In the genomic region with DNA sequence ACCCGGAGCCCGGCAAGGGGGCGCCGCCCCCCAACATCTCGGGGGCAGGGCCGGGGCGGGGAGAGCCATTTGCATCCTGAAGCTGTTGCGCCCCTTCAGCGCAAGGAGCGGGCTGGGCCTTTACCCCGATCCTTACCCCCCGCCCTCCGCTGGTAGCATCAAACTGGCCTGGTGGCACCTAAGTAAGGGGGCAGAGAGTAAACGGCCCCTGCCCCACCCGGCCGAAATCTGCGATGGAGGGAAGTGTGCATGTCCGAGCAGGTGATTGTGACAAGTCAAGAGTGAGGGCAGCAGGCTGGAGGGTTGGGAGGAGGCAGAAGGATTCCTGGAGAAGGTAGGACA, we compare ENCODE assay signal across 10 cellular contexts.
DNase-seq lines count a peak whose midpoint lies in the region; ATAC-seq, FAIRE-seq and TF ChIP-seq lines count a peak whose summit lies in the region.
"Had no signal": no experiment of that assay in that cellular context is flagged by ENCODE, and none has a peak within 500 bp of the region (broad histone marks: within the 10 kb centered on the region; RNA-seq: fewer than 3 reads in every experiment).

No MANE protein-coding gene starts in this region.

- no peak overlapping the region for H2AFZ ChIP-seq in neural cell (ENCODE audit: low read depth, low read length)

- no peak for TF ChIP-seq POLR2A in esophagus muscularis mucosa (IDR thresholded peaks at IDR 0.05; ENCODE audit: low read depth)

- H3K36me3 ChIP-seq in left ventricle myocardium inferior (no peaks in the 10 kb centered on the region), esophagus muscularis mucosa (no peaks in the 10 kb centered on the region), neural cell (ENCODE audit: insufficient read depth, low read length) (no peaks in the 10 kb centered on the region), upper lobe of right lung (no peaks in the 10 kb centered on the region), small intestine (ENCODE audit: control insufficient read depth in 2 of 2, insufficient read depth in 2 of 2, low read length in 2 of 2) (no peaks in the 10 kb centered on the region)

- no peaks in the 10 kb centered on the region for H3K79me2 ChIP-seq in neural cell (replicated peaks; ENCODE audit: insufficient read depth, low read length)

- H3K4me1 ChIP-seq in left ventricle myocardium inferior (peaks cover 17% of the 10 kb centered on the region), esophagus muscularis mucosa (peaks cover 0 to 19% (median 19%) of the 10 kb centered on the region in 4 donors), upper lobe of right lung (no peaks in the 10 kb centered on the region), small intestine (ENCODE audit: control insufficient read depth in 2 of 2, insufficient read depth in 1 of 2, low read depth in 1 of 2, low read length in 1 of 2) (no peaks in the 10 kb centered on the region)

- TF ChIP-seq RAD21 in neural cell (conservative IDR thresholded peaks at IDR 0.05) = no peak

- H3K9me3 ChIP-seq in left ventricle myocardium inferior (replicated peaks) (no peaks in the 10 kb centered on the region), esophagus muscularis mucosa (no peaks in the 10 kb centered on the region), neural cell (ENCODE audit: low read length) (peaks cover 5% of the 10 kb centered on the region), upper lobe of right lung (no peaks in the 10 kb centered on the region), small intestine (ENCODE audit: control insufficient read depth, low read depth) (no peaks in the 10 kb centered on the region)

- DNase-seq in left ventricle myocardium inferior (no peak), left cardiac atrium (no peak), esophagus muscularis mucosa (ENCODE audit: extremely low spot score) (no peak), upper lobe of right lung (no peak), amygdala (lab: John Stamatoyannopoulos, UW) (no peak), small intestine (no peak)
- DNase-seq: CD4-positive, CD25-positive, alpha-beta regulatory T cell; NCI-H1694 treated with DMSO at 0.1 percent for 48 hours had no signal

- no peaks in the 10 kb centered on the region for H4K20me1 ChIP-seq in neural cell (ENCODE audit: insufficient read depth)

- 53% methylated on average over 7 of the region's 18 CpGs for WGBS in esophagus muscularis mucosa
- WGBS in small intestine, 3 donors = 27 to 34% (median 30%) methylated on average over 14 to 18 of the region's 18 CpGs

- H3F3A ChIP-seq in neural cell (ENCODE audit: insufficient read depth, low read length, poor library complexity, severe bottlenecking) = no peaks in the 10 kb centered on the region

- no peaks in the 10 kb centered on the region for H3K9me2 ChIP-seq in neural cell (ENCODE audit: insufficient read depth, low read length)

- no peak overlapping the region for H3K4me2 ChIP-seq in neural cell (ENCODE audit: low read length)

- ATAC-seq in left cardiac atrium = no peak
- peak; percentile 4 for ATAC-seq in upper lobe of right lung
- ATAC-seq in GM18867 (IDR thresholded peaks at IDR 0.05; ENCODE audit: unreplicated experiment) = no peak

- intact Hi-C loops in left ventricle myocardium inferior (cut with micrococcal nuclease) = no loop called here
- intact Hi-C loops in left cardiac atrium (cut with DNase I) = no loop called here
- intact Hi-C loops in esophagus muscularis mucosa (cut with DNase I) = no loop called here
- intact Hi-C loops in upper lobe of right lung (cut with DNase I) = no loop called here

- H3K4me3 ChIP-seq in left ventricle myocardium inferior = peak overlapping the region; percentile 70
- H3K4me3 ChIP-seq in esophagus muscularis mucosa = peak overlapping the region; percentile 63 to 74 (median 70)
- H3K4me3 ChIP-seq in neural cell (ENCODE audit: low read length) = peak overlapping the region; percentile 66
- no peak overlapping the region for H3K4me3 ChIP-seq in upper lobe of right lung
- peak overlapping the region in 1 of 2 donors; percentile 35 for H3K4me3 ChIP-seq in small intestine (ENCODE audit: low read depth in 1 of 2, low read length in 2 of 2)

- TF ChIP-seq CTCF in left ventricle myocardium inferior (IDR thresholded peaks at IDR 0.05; ENCODE audit: borderline replicate concordance) (no peak), esophagus muscularis mucosa (IDR thresholded peaks at IDR 0.05) (no peak), neural cell (IDR thresholded peaks at IDR 0.05; ENCODE audit: poor library complexity, severe bottlenecking) (no peak), upper lobe of right lung (IDR thresholded peaks at IDR 0.05) (no peak)

- peaks cover 48% of the 10 kb centered on the region for H3K27me3 ChIP-seq in left ventricle myocardium inferior (ENCODE audit: low read depth)
- H3K27me3 ChIP-seq in esophagus muscularis mucosa = peaks cover 0 to 17% (median 0%) of the 10 kb centered on the region in 4 donors
- H3K27me3 ChIP-seq in neural cell (ENCODE audit: insufficient read depth, low read depth, low read length) = peaks cover 39% of the 10 kb centered on the region
- peaks cover 14% of the 10 kb centered on the region for H3K27me3 ChIP-seq in upper lobe of right lung
- peaks cover 0 to 12% of the 10 kb centered on the region in 2 donors for H3K27me3 ChIP-seq in small intestine (ENCODE audit: control insufficient read depth in 2 of 2, insufficient read depth in 2 of 2, low read length in 2 of 2)

- TF ChIP-seq EP300 in esophagus muscularis mucosa (IDR thresholded peaks at IDR 0.05) = no peak
- no peak for TF ChIP-seq EP300 in neural cell (conservative IDR thresholded peaks at IDR 0.05; ENCODE audit: poor library complexity, severe bottlenecking)

- no peak for FAIRE-seq in small intestine (lab: Jason Lieb, UNC)

- H3K27ac ChIP-seq in left ventricle myocardium inferior (replicated peaks) (no peak overlapping the region), esophagus muscularis mucosa (replicated peaks in 1 of 4) (peak overlapping the region in 1 of 4 donors; percentile 68), neural cell (ENCODE audit: low read length) (no peak overlapping the region), upper lobe of right lung (no peak overlapping the region), small intestine (ENCODE audit: low read depth in 1 of 2, low read length in 1 of 2) (no peak overlapping the region)

- no peak overlapping the region for H3K9ac ChIP-seq in neural cell (ENCODE audit: low read length)

TF ChIP-seq in neural cell, 6 proteins besides CTCF, POLR2A, EP300 and RAD21:
- TF ChIP-seq SMC3 (conservative IDR thresholded peaks at IDR 0.05; ENCODE audit: poor library complexity) (no peak), TAF1 (IDR thresholded peaks at IDR 0.05; ENCODE audit: low read depth) (no peak), POLR2AphosphoS5 (IDR thresholded peaks at IDR 0.05) (no peak), MXI1 (conservative IDR thresholded peaks at IDR 0.05; ENCODE audit: poor library complexity, severe bottlenecking) (no peak)
- TF ChIP-seq, protein P1, sequence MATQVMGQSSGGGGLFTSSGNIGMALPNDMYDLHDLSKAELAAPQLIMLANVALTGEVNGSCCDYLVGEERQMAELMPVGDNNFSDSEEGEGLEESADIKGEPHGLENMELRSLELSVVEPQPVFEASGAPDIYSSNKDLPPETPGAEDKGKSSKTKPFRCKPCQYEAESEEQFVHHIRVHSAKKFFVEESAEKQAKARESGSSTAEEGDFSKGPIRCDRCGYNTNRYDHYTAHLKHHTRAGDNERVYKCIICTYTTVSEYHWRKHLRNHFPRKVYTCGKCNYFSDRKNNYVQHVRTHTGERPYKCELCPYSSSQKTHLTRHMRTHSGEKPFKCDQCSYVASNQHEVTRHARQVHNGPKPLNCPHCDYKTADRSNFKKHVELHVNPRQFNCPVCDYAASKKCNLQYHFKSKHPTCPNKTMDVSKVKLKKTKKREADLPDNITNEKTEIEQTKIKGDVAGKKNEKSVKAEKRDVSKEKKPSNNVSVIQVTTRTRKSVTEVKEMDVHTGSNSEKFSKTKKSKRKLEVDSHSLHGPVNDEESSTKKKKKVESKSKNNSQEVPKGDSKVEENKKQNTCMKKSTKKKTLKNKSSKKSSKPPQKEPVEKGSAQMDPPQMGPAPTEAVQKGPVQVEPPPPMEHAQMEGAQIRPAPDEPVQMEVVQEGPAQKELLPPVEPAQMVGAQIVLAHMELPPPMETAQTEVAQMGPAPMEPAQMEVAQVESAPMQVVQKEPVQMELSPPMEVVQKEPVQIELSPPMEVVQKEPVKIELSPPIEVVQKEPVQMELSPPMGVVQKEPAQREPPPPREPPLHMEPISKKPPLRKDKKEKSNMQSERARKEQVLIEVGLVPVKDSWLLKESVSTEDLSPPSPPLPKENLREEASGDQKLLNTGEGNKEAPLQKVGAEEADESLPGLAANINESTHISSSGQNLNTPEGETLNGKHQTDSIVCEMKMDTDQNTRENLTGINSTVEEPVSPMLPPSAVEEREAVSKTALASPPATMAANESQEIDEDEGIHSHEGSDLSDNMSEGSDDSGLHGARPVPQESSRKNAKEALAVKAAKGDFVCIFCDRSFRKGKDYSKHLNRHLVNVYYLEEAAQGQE (IDR thresholded peaks at IDR 0.05; ENCODE audit: borderline replicate concordance) = no peak
TF ChIP-seq in neural cell: peak in this region for 0.
